Comparison of ENCODE assay signal across 8 cellular contexts in the genomic region with DNA sequence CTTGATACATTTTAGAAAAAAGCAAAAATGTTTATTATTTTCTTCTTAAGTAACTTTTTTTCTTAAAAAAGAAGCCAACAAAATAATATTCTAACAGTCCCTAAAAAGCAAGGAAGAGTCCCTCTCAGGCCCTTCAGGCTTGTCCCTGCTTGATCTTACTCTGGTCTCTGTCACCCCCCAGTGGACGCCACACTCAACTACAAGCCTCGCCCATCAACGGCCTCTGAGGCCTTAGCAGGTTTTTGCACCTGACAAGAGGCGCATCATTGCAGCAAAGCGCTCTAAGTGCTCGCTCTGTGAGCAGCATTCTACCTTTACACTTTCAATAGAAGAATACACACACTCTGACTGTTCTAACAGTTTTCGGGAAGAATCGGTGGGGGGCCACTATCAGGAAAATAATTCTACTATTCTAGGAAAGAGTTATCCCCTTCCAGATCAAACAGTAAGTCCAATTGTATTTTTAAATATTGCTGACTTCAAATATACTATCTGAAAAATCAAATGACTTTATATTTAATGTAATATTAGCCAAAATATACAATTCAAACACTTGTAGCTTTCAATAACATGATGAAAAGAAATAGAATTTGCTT.
DNase-seq lines count a peak whose midpoint lies in the region; ATAC-seq, FAIRE-seq and TF ChIP-seq lines count a peak whose summit lies in the region.

No MANE protein-coding gene starts in this region.

- no peaks in the 10 kb centered on the region for H3K79me1 ChIP-seq in trophoblast cell (ENCODE audit: low read length)

- H3K14ac ChIP-seq in trophoblast cell (ENCODE audit: low read length) = no peak overlapping the region

- H3K4me1 ChIP-seq in trophoblast cell (ENCODE audit: control insufficient read depth in 1 of 2, insufficient read depth in 2 of 2, low read length in 2 of 2) (peaks cover 3 to 9% of the 10 kb centered on the region in 2 experiments), upper lobe of left lung (no peaks in the 10 kb centered on the region)

- no peak overlapping the region for H4K91ac ChIP-seq in trophoblast cell (ENCODE audit: low read depth, low read length)

- WGBS in trophoblast cell (ENCODE audit: extremely low coverage, insufficient coverage, insufficient read length) = no CpG with 5 or more reads among the region's 8 CpGs
- 69 to 72% methylated on average over 8 of the region's 8 CpGs for WGBS in upper lobe of left lung, 2 donors

- H2AFZ ChIP-seq in trophoblast cell (ENCODE audit: insufficient read depth, low read length, poor library complexity) = no peak overlapping the region

- no peak overlapping the region for H4K8ac ChIP-seq in trophoblast cell (ENCODE audit: low read depth, low read length)

- no peak overlapping the region for H3K27ac ChIP-seq in trophoblast cell (ENCODE audit: low read depth, low read length)
- no peak overlapping the region for H3K27ac ChIP-seq in upper lobe of left lung

- TF ChIP-seq POLR2A in upper lobe of left lung (IDR thresholded peaks at IDR 0.05) = no peak

- DNase-seq in BJ (ENCODE audit: low read depth) = no peak
- peak; percentile 22 for DNase-seq in RCC 7860 (ENCODE audit: low spot score)
- DNase-seq in activated T-helper 2 cell treated with anti-CD3 and anti-CD28 coated beads, Interferon-gamma antibody, Interleukin-2, Interleukin-4, amounts not matched to agents 10 μg/mL and 5 μg/mL and 100 μg/mL, durations not matched to agents 14 hours and 24 hours and 36 hours (ENCODE audit: low spot score) = peak; percentile 54
- DNase-seq in globus pallidus (ENCODE audit: low spot score) = peak; percentile 55
- peak; percentile 46 to 77 for DNase-seq in trophoblast cell
- DNase-seq in upper lobe of left lung = peak in 1 of 2 donors; percentile 59

- no peak overlapping the region for H3K23ac ChIP-seq in trophoblast cell (ENCODE audit: low read length)

- TF ChIP-seq EP300 in upper lobe of left lung (IDR thresholded peaks at IDR 0.05) = no peak

- H3K4me2 ChIP-seq in trophoblast cell (ENCODE audit: low read length) = no peak overlapping the region

- H2BK120ac ChIP-seq in trophoblast cell (ENCODE audit: insufficient read depth, low read length, poor library complexity) = no peak overlapping the region

- no peak for FAIRE-seq in RCC 7860 (lab: Jason Lieb, UNC)

- no peaks in the 10 kb centered on the region for H3K9me3 ChIP-seq in trophoblast cell (ENCODE audit: insufficient read depth, low read depth, low read length)
- H3K9me3 ChIP-seq in upper lobe of left lung = no peaks in the 10 kb centered on the region

- H2AK5ac ChIP-seq in trophoblast cell (ENCODE audit: low read length) = no peak overlapping the region

- H3K27me3 ChIP-seq in BJ (ENCODE audit: control insufficient read depth, insufficient read depth, low read length) = no peaks in the 10 kb centered on the region
- H3K27me3 ChIP-seq in trophoblast cell (ENCODE audit: insufficient read depth, low read length) = no peaks in the 10 kb centered on the region
- no peaks in the 10 kb centered on the region for H3K27me3 ChIP-seq in upper lobe of left lung

- H3K4me3 ChIP-seq in BJ (ENCODE audit: low read depth, low read length) = no peak overlapping the region
- no peak overlapping the region for H3K4me3 ChIP-seq in trophoblast cell (ENCODE audit: low read depth, low read length)
- H3K4me3 ChIP-seq in upper lobe of left lung = no peak overlapping the region

- peaks cover 3% of the 10 kb centered on the region for H3K27me3 Mint-ChIP-seq in activated T-helper 2 cell treated with anti-CD3 and anti-CD28 coated beads, Interferon-gamma antibody, Interleukin-2, Interleukin-4, amounts not matched to agents 10 μg/mL and 5 μg/mL and 100 μg/mL, durations not matched to agents 14 hours and 24 hours and 36 hours (ENCODE audit: low read depth)

- no peak overlapping the region for H3K27ac Mint-ChIP-seq in activated T-helper 2 cell treated with anti-CD3 and anti-CD28 coated beads, Interferon-gamma antibody, Interleukin-2, Interleukin-4, amounts not matched to agents 10 μg/mL and 5 μg/mL and 100 μg/mL, durations not matched to agents 14 hours and 24 hours and 36 hours

- POLR2A ChIA-PET in BJ (lab: Charles Lee) = no interaction called here

- no peak overlapping the region for H3K18ac ChIP-seq in trophoblast cell (ENCODE audit: low read length)

- no peak overlapping the region for H4K12ac ChIP-seq in trophoblast cell (ENCODE audit: low read depth, low read length)

- ATAC-seq in GM19025 (IDR thresholded peaks at IDR 0.05; ENCODE audit: low read depth, unreplicated experiment) = peak; percentile 61
- peak; percentile 72 for ATAC-seq in HG03571 (IDR thresholded peaks at IDR 0.05; ENCODE audit: unreplicated experiment)
- peak in 1 of 2 donors; percentile 90 for ATAC-seq in upper lobe of left lung (ENCODE audit: low FRiP score in 2 of 2)

- H3K4me3 Mint-ChIP-seq in activated T-helper 2 cell treated with anti-CD3 and anti-CD28 coated beads, Interferon-gamma antibody, Interleukin-2, Interleukin-4, amounts not matched to agents 10 μg/mL and 5 μg/mL and 100 μg/mL, durations not matched to agents 14 hours and 24 hours and 36 hours (ENCODE audit: low read depth) = no peak overlapping the region

- TF ChIP-seq CTCF in BJ (IDR thresholded peaks at IDR 0.05; ENCODE audit: insufficient read depth, low read depth, low read length) (peak; percentile 85), upper lobe of left lung (IDR thresholded peaks at IDR 0.05) (peak; percentile 38 to 79 (median 70))

- intact Hi-C loops in activated T-helper 2 cell treated with anti-CD3 and anti-CD28 coated beads, Interferon-gamma antibody, Interleukin-2, Interleukin-4, amounts not matched to agents 10 μg/mL and 5 μg/mL and 100 μg/mL, durations not matched to agents 14 hours and 24 hours and 36 hours (cut with micrococcal nuclease) = loop anchor here (10.0 kb wide), 1 partner anchor 147 kb away; no protein-coding TSS in a partner anchor

- H3K9ac ChIP-seq in trophoblast cell (ENCODE audit: low read length) = no peak overlapping the region

- H3K4ac ChIP-seq in trophoblast cell (ENCODE audit: low read depth, low read length) = no peak overlapping the region

- H3K36me3 Mint-ChIP-seq in activated T-helper 2 cell treated with anti-CD3 and anti-CD28 coated beads, Interferon-gamma antibody, Interleukin-2, Interleukin-4, amounts not matched to agents 10 μg/mL and 5 μg/mL and 100 μg/mL, durations not matched to agents 14 hours and 24 hours and 36 hours (ENCODE audit: low read depth) = no peaks in the 10 kb centered on the region

- no peak overlapping the region for H2BK5ac ChIP-seq in trophoblast cell (ENCODE audit: low read depth, low read length, poor library complexity)

- no peaks in the 10 kb centered on the region for H3K9me3 Mint-ChIP-seq in activated T-helper 2 cell treated with anti-CD3 and anti-CD28 coated beads, Interferon-gamma antibody, Interleukin-2, Interleukin-4, amounts not matched to agents 10 μg/mL and 5 μg/mL and 100 μg/mL, durations not matched to agents 14 hours and 24 hours and 36 hours

- no peaks in the 10 kb centered on the region for H3K4me1 Mint-ChIP-seq in activated T-helper 2 cell treated with anti-CD3 and anti-CD28 coated beads, Interferon-gamma antibody, Interleukin-2, Interleukin-4, amounts not matched to agents 10 μg/mL and 5 μg/mL and 100 μg/mL, durations not matched to agents 14 hours and 24 hours and 36 hours (ENCODE audit: low read depth)

- no peaks in the 10 kb centered on the region for H3K36me3 ChIP-seq in BJ (ENCODE audit: control insufficient read depth, insufficient read depth, low read length)
- peaks cover 0 to 2% of the 10 kb centered on the region in 2 experiments for H3K36me3 ChIP-seq in trophoblast cell (ENCODE audit: control insufficient read depth in 1 of 2, insufficient read depth in 2 of 2, low read length in 2 of 2)
- peaks cover 0 to 3% (median 0%) of the 10 kb centered on the region in 4 donors for H3K36me3 ChIP-seq in upper lobe of left lung

- CTCF ChIA-PET in BJ (lab: Yijun Ruan, JAX) = interaction anchor here (1.0 kb wide), 1 partner anchor 14 kb away, joined by 3 read pairs; no protein-coding TSS in a partner anchor

- H2BK12ac ChIP-seq in trophoblast cell (ENCODE audit: low read length) = no peak overlapping the region

- no peaks in the 10 kb centered on the region for H3K79me2 ChIP-seq in trophoblast cell (ENCODE audit: control insufficient read depth, insufficient read depth, low read length, poor library complexity)
